Comparison of ENCODE assay signal across 23 cellular contexts in the genomic region with DNA sequence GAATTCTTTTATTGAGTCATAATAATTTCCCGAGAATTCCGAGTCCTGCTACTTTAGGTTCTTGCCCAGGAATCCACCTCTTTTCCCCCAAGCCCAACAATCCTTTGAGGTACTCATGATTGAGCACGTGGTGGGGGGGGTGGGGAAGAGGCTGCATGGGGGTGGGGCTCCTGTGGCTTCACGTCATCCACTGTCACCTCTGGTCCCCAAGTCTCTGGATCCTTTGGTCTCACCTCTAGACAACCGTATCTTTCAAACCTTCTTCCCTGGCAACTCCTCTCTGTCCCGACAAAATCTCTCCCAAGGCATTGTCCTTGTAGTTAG. TPM values are rescaled to one million over a fixed set of nuclear protein-coding genes. Genes with fewer than 3 reads are reported as not detected.
A peak's percentile ranks its signal among the peaks of the same experiment; 100 is the strongest.
DNase-seq lines count a peak whose midpoint lies in the region; ATAC-seq, FAIRE-seq and TF ChIP-seq lines count a peak whose summit lies in the region.
"Had no signal": no experiment of that assay in that cellular context is flagged by ENCODE, and none has a peak within 500 bp of the region (broad histone marks: within the 10 kb centered on the region; RNA-seq: fewer than 3 reads in every experiment).

No MANE protein-coding gene starts in this region.

- TF ChIP-seq CTCF in MM.1S (IDR thresholded peaks at IDR 0.05; ENCODE audit: low read length) (no peak), kidney (IDR thresholded peaks at IDR 0.05; ENCODE audit: borderline replicate concordance, extremely low read depth, insufficient read depth) (no peak)

- no peaks in the 10 kb centered on the region for H3K27me3 ChIP-seq in MM.1S (replicated peaks; ENCODE audit: insufficient read depth, low read length)
- H3K27me3 ChIP-seq: SJSA1, spleen, suprapubic skin had no signal

- no peak overlapping the region for H3K9ac ChIP-seq in MM.1S (ENCODE audit: low read length)
- H3K9ac ChIP-seq in kidney (ENCODE audit: low read length in 2 of 2): no peak overlapping the region
- H3K9ac ChIP-seq: GM23248, KMS-11 had no signal

- peak overlapping the region; percentile 82 for H3K27ac Mint-ChIP-seq in activated CD4-positive, alpha-beta T cell treated with anti-CD3 and anti-CD28 coated beads, Interleukin-2, amount 10 ng/mL, durations not matched to agents 24 days and 14 days
- no peak overlapping the region for H3K27ac Mint-ChIP-seq in activated CD4-positive, alpha-beta T cell treated with anti-CD3 and anti-CD28 coated beads, Interleukin-2, amount 10 ng/mL, durations not matched to agents 7 days and 5 days
- H3K27ac Mint-ChIP-seq: activated naive CD8-positive, alpha-beta T cell treated with anti-CD3 and anti-CD28 coated beads, Interleukin-2, amount 10 ng/mL, durations not matched to agents 7 days and 5 days; nephron had no signal

- no peaks in the 10 kb centered on the region for H3K4me1 ChIP-seq in MM.1S (ENCODE audit: low read length)
- no peaks in the 10 kb centered on the region for H3K4me1 ChIP-seq in kidney (ENCODE audit: control insufficient read depth in 1 of 2, insufficient read depth in 1 of 2, low read depth in 1 of 2, low read length in 2 of 2)
- H3K4me1 ChIP-seq: SJSA1, suprapubic skin had no signal

- H3K9me3 ChIP-seq in MM.1S (replicated peaks; ENCODE audit: insufficient read depth, low read length) (no peaks in the 10 kb centered on the region), kidney (ENCODE audit: control insufficient read depth in 1 of 2, low read length in 2 of 2) (no peaks in the 10 kb centered on the region)
- H3K9me3 ChIP-seq: SJSA1, spleen, suprapubic skin had no signal

- H3K36me3 ChIP-seq in MM.1S (replicated peaks; ENCODE audit: insufficient read depth, low read length): no peaks in the 10 kb centered on the region
- peaks cover 4 to 6% of the 10 kb centered on the region in 2 donors for H3K36me3 ChIP-seq in kidney (ENCODE audit: control insufficient read depth in 1 of 2, insufficient read depth in 2 of 2, low read length in 2 of 2)
- H3K36me3 ChIP-seq: SJSA1 had no signal

- POLR2A ChIA-PET in activated CD4-positive, alpha-beta T cell treated with anti-CD3 and anti-CD28 coated beads, Interleukin-2, amount 10 ng/mL, durations not matched to agents 7 days and 5 days (lab: Charles Lee): no interaction called here

- H3K27me3 Mint-ChIP-seq in activated CD4-positive, alpha-beta T cell treated with anti-CD3 and anti-CD28 coated beads, Interleukin-2, amount 10 ng/mL, durations not matched to agents 24 days and 14 days: no peaks in the 10 kb centered on the region
- no peaks in the 10 kb centered on the region for H3K27me3 Mint-ChIP-seq in activated CD4-positive, alpha-beta T cell treated with anti-CD3 and anti-CD28 coated beads, Interleukin-2, amount 10 ng/mL, durations not matched to agents 7 days and 5 days
- H3K27me3 Mint-ChIP-seq: activated naive CD8-positive, alpha-beta T cell treated with anti-CD3 and anti-CD28 coated beads, Interleukin-2, amount 10 ng/mL, durations not matched to agents 7 days and 5 days; CD4-positive, alpha-beta T cell had no signal

- FAIRE-seq in kidney (lab: Jason Lieb, UNC): no peak
- FAIRE-seq: HTR-8/SVneo had no signal

- no peaks in the 10 kb centered on the region for H3F3A ChIP-seq in MM.1S (ENCODE audit: insufficient read depth, low read length)

- peaks cover 26% of the 10 kb centered on the region for H3K36me3 Mint-ChIP-seq in activated CD4-positive, alpha-beta T cell treated with anti-CD3 and anti-CD28 coated beads, Interleukin-2, amount 10 ng/mL, durations not matched to agents 24 days and 14 days (ENCODE audit: low read depth)
- H3K36me3 Mint-ChIP-seq in activated CD4-positive, alpha-beta T cell treated with anti-CD3 and anti-CD28 coated beads, Interleukin-2, amount 10 ng/mL, durations not matched to agents 7 days and 5 days (ENCODE audit: low read depth): peaks cover 37% of the 10 kb centered on the region

- no peaks in the 10 kb centered on the region for H3K9me3 Mint-ChIP-seq in activated CD4-positive, alpha-beta T cell treated with anti-CD3 and anti-CD28 coated beads, Interleukin-2, amount 10 ng/mL, durations not matched to agents 24 days and 14 days
- H3K9me3 Mint-ChIP-seq in activated CD4-positive, alpha-beta T cell treated with anti-CD3 and anti-CD28 coated beads, Interleukin-2, amount 10 ng/mL, durations not matched to agents 7 days and 5 days: peaks cover 4% of the 10 kb centered on the region
- H3K9me3 Mint-ChIP-seq: activated naive CD8-positive, alpha-beta T cell treated with anti-CD3 and anti-CD28 coated beads, Interleukin-2, amount 10 ng/mL, durations not matched to agents 7 days and 5 days; CD4-positive, alpha-beta T cell; nephron had no signal

- H4K20me1 ChIP-seq in MM.1S (ENCODE audit: insufficient read depth, low read length): no peaks in the 10 kb centered on the region

- intact Hi-C loops in activated CD4-positive, alpha-beta T cell treated with anti-CD3 and anti-CD28 coated beads, Interleukin-2, amount 10 ng/mL, durations not matched to agents 24 days and 14 days (cut with micrococcal nuclease): loop anchor here (1.0 kb wide), 1 partner anchor 11 kb away; no protein-coding TSS in a partner anchor
- intact Hi-C loops in sciatic nerve (cut with DNase I): no loop called here
- intact Hi-C loops in kidney (cut with DNase I): no loop called here

- H2AFZ ChIP-seq in MM.1S (ENCODE audit: low read length): no peak overlapping the region
- H2AFZ ChIP-seq: GM23248 had no signal

- H3K4me1 Mint-ChIP-seq in activated CD4-positive, alpha-beta T cell treated with anti-CD3 and anti-CD28 coated beads, Interleukin-2, amount 10 ng/mL, durations not matched to agents 24 days and 14 days: peaks cover 58% of the 10 kb centered on the region
- H3K4me1 Mint-ChIP-seq in activated CD4-positive, alpha-beta T cell treated with anti-CD3 and anti-CD28 coated beads, Interleukin-2, amount 10 ng/mL, durations not matched to agents 7 days and 5 days: peaks cover 64% of the 10 kb centered on the region

- no peak overlapping the region for H3K4me3 Mint-ChIP-seq in activated CD4-positive, alpha-beta T cell treated with anti-CD3 and anti-CD28 coated beads, Interleukin-2, amount 10 ng/mL, durations not matched to agents 24 days and 14 days
- H3K4me3 Mint-ChIP-seq in activated CD4-positive, alpha-beta T cell treated with anti-CD3 and anti-CD28 coated beads, Interleukin-2, amount 10 ng/mL, durations not matched to agents 7 days and 5 days: no peak overlapping the region
- H3K4me3 Mint-ChIP-seq: activated naive CD8-positive, alpha-beta T cell treated with anti-CD3 and anti-CD28 coated beads, Interleukin-2, amount 10 ng/mL, durations not matched to agents 7 days and 5 days; CD4-positive, alpha-beta T cell; nephron had no signal

- H3K4me3 ChIP-seq in MM.1S (ENCODE audit: low read length) (no peak overlapping the region), kidney (ENCODE audit: low read length in 2 of 2) (no peak overlapping the region)
- H3K4me3 ChIP-seq: GM23248, SJSA1, spleen, suprapubic skin had no signal

- peak overlapping the region; percentile 60 for H3K27ac ChIP-seq in caudate nucleus (ENCODE audit: low read depth, low read length)
- no peak overlapping the region for H3K27ac ChIP-seq in MM.1S (ENCODE audit: low read length)
- H3K27ac ChIP-seq in kidney (ENCODE audit: low read depth in 2 of 2, low read length in 2 of 2): no peak overlapping the region
- H3K27ac ChIP-seq: GM23248, KMS-11, SJSA1, spleen, suprapubic skin had no signal

- H3K9me2 ChIP-seq in MM.1S (replicated peaks; ENCODE audit: insufficient read depth, low read length): no peaks in the 10 kb centered on the region

- no peaks in the 10 kb centered on the region for H3K79me2 ChIP-seq in MM.1S (ENCODE audit: low read length)

- DNase-seq in activated CD4-positive, alpha-beta T cell treated with anti-CD3 and anti-CD28 coated beads, Interleukin-2, amount 10 ng/mL, durations not matched to agents 24 days and 14 days: no peak
- DNase-seq in activated CD4-positive, alpha-beta T cell treated with anti-CD3 and anti-CD28 coated beads, Interleukin-2, amount 10 ng/mL, durations not matched to agents 7 days and 5 days: no peak
- DNase-seq in D341Med (ENCODE audit: low spot score) (peak; percentile 4), caudate nucleus (lab: John Stamatoyannopoulos, UW) (peak in 4 of 61 donors; percentile 26 to 82 (median 49)), sciatic nerve (ENCODE audit: low spot score) (peak; percentile 12), MM.1S (no peak), kidney (no peak)
- DNase-seq: 8988T; activated naive CD8-positive, alpha-beta T cell treated with anti-CD3 and anti-CD28 coated beads, Interleukin-2, amount 10 ng/mL, durations not matched to agents 7 days and 5 days; GM23248; left ventricle myocardium superior; midbrain; NCI-H1417 treated with DMSO at 0.1 percent for 48 hours; NCI-H2081 treated with DMSO at 0.1 percent for 48 hours had no signal

- CTCF ChIA-PET in activated CD4-positive, alpha-beta T cell treated with anti-CD3 and anti-CD28 coated beads, Interleukin-2, amount 10 ng/mL, durations not matched to agents 7 days and 5 days (lab: Charles Lee): interaction anchor here (1.2 to 1.4 kb wide), 2 partner anchors 12 to 47 kb away, joined by 3 to 4 read pairs; no protein-coding TSS in a partner anchor

- no peak overlapping the region for H3K4me2 ChIP-seq in MM.1S (ENCODE audit: low read depth, low read length)
- H3K4me2 ChIP-seq: KMS-11 had no signal

- no peak for ATAC-seq in sciatic nerve
- ATAC-seq in GM21723 (IDR thresholded peaks at IDR 0.05; ENCODE audit: unreplicated experiment): no peak
- ATAC-seq: left ventricle myocardium superior had no signal

RNA-seq across cellular contexts. Expression of gene UCP3, which starts 8.6 kb away (rescaled TPM):
- total RNA-seq in activated CD4-positive, alpha-beta T cell treated with anti-CD3 and anti-CD28 coated beads, Interleukin-2, amount 10 ng/mL, durations not matched to agents 24 days and 14 days: 2.9 and 3.6 TPM in 2 replicates
- total RNA-seq in activated CD4-positive, alpha-beta T cell treated with anti-CD3 and anti-CD28 coated beads, Interleukin-2, amount 10 ng/mL, durations not matched to agents 7 days and 5 days: 1 to 10 TPM; 2.5 to 3.2 TPM
- total RNA-seq in sciatic nerve (2.6 TPM), kidney (4.0 TPM)
- polyA plus RNA-seq in kidney (ENCODE audit: insufficient read depth, low read depth, low replicate concordance): 0.28 TPM
- polyA plus RNA-seq: GM23248 had no signal

RNA-seq across cellular contexts. Expression of gene UCP2, which starts 17.6 kb away (rescaled TPM):
- 447 and 452 TPM in 2 replicates for total RNA-seq in activated CD4-positive, alpha-beta T cell treated with anti-CD3 and anti-CD28 coated beads, Interleukin-2, amount 10 ng/mL, durations not matched to agents 24 days and 14 days
- 100 to 1,000 TPM; 326 to 344 TPM for total RNA-seq in activated CD4-positive, alpha-beta T cell treated with anti-CD3 and anti-CD28 coated beads, Interleukin-2, amount 10 ng/mL, durations not matched to agents 7 days and 5 days
- total RNA-seq in sciatic nerve: 43.1 TPM
- total RNA-seq in kidney: 104 TPM
- polyA plus RNA-seq in kidney (ENCODE audit: insufficient read depth, low read depth, low replicate concordance): 36.4 TPM
- total RNA-seq: GM23248 had no signal

RNA-seq across cellular contexts. Expression of gene DNAJB13, which starts 49.4 kb away (rescaled TPM):
- total RNA-seq in activated CD4-positive, alpha-beta T cell treated with anti-CD3 and anti-CD28 coated beads, Interleukin-2, amount 10 ng/mL, durations not matched to agents 24 days and 14 days: 0.26 and 1.0 TPM in 2 replicates
- total RNA-seq in activated CD4-positive, alpha-beta T cell treated with anti-CD3 and anti-CD28 coated beads, Interleukin-2, amount 10 ng/mL, durations not matched to agents 7 days and 5 days: under 1 TPM; 0.15 to 0.31 TPM
- total RNA-seq in sciatic nerve (0.62 TPM), kidney (4.3 TPM)
- polyA plus RNA-seq in kidney (ENCODE audit: insufficient read depth, low read depth, low replicate concordance): 1.5 TPM
- total RNA-seq: CD4-positive, alpha-beta T cell; GM23248; left ventricle myocardium superior; osteoblast; SJSA1; suprapubic skin had no signal

Comparison
In these comparisons a context has a peak if more than half of its experiments do, and no peak if none do; other contexts are left out.
1. DNase-seq: peak in D341Med (single experiment) and sciatic nerve (single experiment); none in activated CD4-positive, alpha-beta T cell treated with anti-CD3 and anti-CD28 coated beads, Interleukin-2, amount 10 ng/mL, durations not matched to agents 24 days and 14 days (single experiment), activated CD4-positive, alpha-beta T cell treated with anti-CD3 and anti-CD28 coated beads, Interleukin-2, amount 10 ng/mL, durations not matched to agents 7 days and 5 days (single experiment), MM.1S (single experiment) and kidney (single experiment).